Comparison of ENCODE assay signal across 1 cellular context in genomic region chr6:107957165-107957908, GRCh38.
A peak's percentile ranks its signal among the peaks of the same experiment; 100 is the strongest.
TF ChIP-seq lines count a peak whose summit lies in the region.

No MANE protein-coding gene starts in this region.

TF ChIP-seq in HepG2, 621 proteins besides CTCF, POLR2A, EP300 and RAD21 (continued from another document):
- no peak for TF ChIP-seq ZNF407 (CRISPR knock-in tag; IDR thresholded peaks at IDR 0.05; ENCODE audit: not compliant biosample characterization)
- no peak for TF ChIP-seq KDM3A (CRISPR knock-in tag; IDR thresholded peaks at IDR 0.05; ENCODE audit: low read depth)
- 0 out of 2 replicates have a peak, but pooled peaks have one; percentile 39 for TF ChIP-seq POLR2AphosphoS5 (IDR thresholded peaks at IDR 0.05; ENCODE audit: low read depth, low read length)
- TF ChIP-seq ARNT2 (CRISPR knock-in tag; IDR thresholded peaks at IDR 0.05; ENCODE audit: low read depth), result no peak
TF ChIP-seq in HepG2: peak in this region for 41.
